ENCODE assay signal across 8 cellular contexts in the genomic region with DNA sequence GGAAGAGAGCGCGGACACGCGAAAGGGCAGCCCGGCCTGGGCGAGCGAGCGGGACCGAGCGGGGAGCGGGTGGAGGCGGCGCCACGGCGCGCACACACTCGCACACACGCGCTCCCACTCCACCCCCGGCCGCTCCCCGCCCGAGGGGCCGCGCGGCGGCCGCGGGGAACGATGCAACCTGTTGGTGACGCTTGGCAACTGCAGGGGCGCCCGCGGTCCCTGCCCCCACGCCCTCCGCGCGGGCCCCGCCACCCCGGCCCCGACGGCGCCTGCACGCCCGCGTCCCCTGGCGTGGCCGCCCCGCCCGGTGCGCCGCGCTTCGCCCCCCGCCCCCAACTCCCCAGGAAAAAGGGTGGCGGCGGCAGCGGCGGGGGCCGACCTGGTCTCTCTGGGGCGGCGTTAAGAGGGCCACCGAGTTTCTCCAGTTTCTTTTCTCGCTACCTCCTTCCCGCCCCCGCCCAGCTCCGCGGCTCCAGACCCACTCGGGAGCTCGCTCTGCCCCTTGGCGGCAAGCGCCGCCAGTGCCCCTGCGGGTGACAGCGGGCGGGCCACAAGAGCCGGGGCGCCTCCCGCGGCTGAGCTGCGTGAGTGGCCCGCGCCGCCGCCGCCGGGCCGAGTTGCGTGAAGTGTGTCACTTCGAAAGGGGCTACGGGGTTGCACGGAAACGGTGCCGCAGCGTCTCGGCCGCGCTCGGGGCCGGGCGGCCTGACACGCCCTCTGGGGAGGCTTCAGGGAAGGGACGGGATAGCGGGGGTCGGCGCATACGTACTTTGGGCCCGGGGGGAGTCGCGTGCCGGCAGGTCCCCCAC. TPM values are rescaled to one million over a fixed set of nuclear protein-coding genes. Genes with fewer than 3 reads are reported as not detected.
DNase-seq lines count a peak whose midpoint lies in the region; ATAC-seq and TF ChIP-seq lines count a peak whose summit lies in the region.

A gene (minus strand): TSS at position 80 of the 809 bp plus-strand sequence. CDS start 2,847 bp downstream, outside the sequence.

- H3K9ac ChIP-seq in HUES48 (ENCODE audit: low read depth, low read length), result peak within 1 kb of the TSS; percentile 12; the same call in 1 of the 2 replicates
- no peak within 1 kb of the TSS for H3K9ac ChIP-seq in neural progenitor cell

- peaks cover 33% of the 10 kb centered on the region for H3K27me3 ChIP-seq in HUES48 (ENCODE audit: control insufficient read depth, insufficient read depth, low read length)
- peaks cover 87% of the 10 kb centered on the region for H3K27me3 ChIP-seq in neural progenitor cell

- H3K4me2 ChIP-seq in neural progenitor cell, result peak within 1 kb of the TSS; percentile 85

- ATAC-seq in GM21367 (IDR thresholded peaks at IDR 0.05; ENCODE audit: unreplicated experiment), result peak; percentile 46

- no peak within 1 kb of the TSS for H3K27ac Mint-ChIP-seq in neural progenitor cell

- H3K27me3 Mint-ChIP-seq in neural progenitor cell (ENCODE audit: insufficient read depth, low read depth), result peaks cover 25% of the 10 kb centered on the region

- peak; percentile 34 for TF ChIP-seq CTCF in fibroblast of villous mesenchyme (IDR thresholded peaks at IDR 0.05; ENCODE audit: insufficient read depth, low read depth, low read length)
- peak; percentile 43 for TF ChIP-seq CTCF in neural progenitor cell (IDR thresholded peaks at IDR 0.05)

- H3K9me3 ChIP-seq in HUES48 (ENCODE audit: control insufficient read depth, insufficient read depth, low read length) (no peaks in the 10 kb centered on the region), neural progenitor cell (ENCODE audit: low read depth) (no peaks in the 10 kb centered on the region)

- peak within 1 kb of the TSS; percentile 92 for H2AFZ ChIP-seq in neural progenitor cell (replicated peaks)

- H3K4me1 ChIP-seq in HUES48 (ENCODE audit: control insufficient read depth, insufficient read depth, low read length) (peaks cover 34% of the 10 kb centered on the region), neural progenitor cell (peaks cover 22% of the 10 kb centered on the region)

- H3K36me3 ChIP-seq in HUES48 (ENCODE audit: control insufficient read depth, insufficient read depth, low read length) (no peaks in the 10 kb centered on the region), neural progenitor cell (no peaks in the 10 kb centered on the region)

- H3K4me3 ChIP-seq in HUES48 (ENCODE audit: low read depth, low read length) (peak within 1 kb of the TSS; percentile 75), fibroblast of villous mesenchyme (ENCODE audit: low read depth, low read length) (peak within 1 kb of the TSS; percentile 94), neural progenitor cell (peak within 1 kb of the TSS; percentile 65)

- peaks cover 4% of the 10 kb centered on the region for H3K9me3 Mint-ChIP-seq in neural progenitor cell

- H3K4me3 Mint-ChIP-seq in neural progenitor cell, result peak within 1 kb of the TSS; percentile 97

- TF ChIP-seq POLR2A in Raji (IDR thresholded peaks at IDR 0.05; ENCODE audit: insufficient read depth, low read depth, low read length), result peak; percentile 68

- no peaks in the 10 kb centered on the region for H3K79me2 ChIP-seq in neural progenitor cell (ENCODE audit: low read depth)

- H3K27ac ChIP-seq in HUES48 (ENCODE audit: low read depth, low read length) (peak within 1 kb of the TSS; percentile 97), neural progenitor cell (no peak within 1 kb of the TSS)

- peaks cover 8% of the 10 kb centered on the region for H4K20me1 ChIP-seq in neural progenitor cell (ENCODE audit: low read depth)

- peaks cover 6% of the 10 kb centered on the region for H3K36me3 Mint-ChIP-seq in neural progenitor cell

- H3F3A ChIP-seq in neural progenitor cell (ENCODE audit: low read depth), result peaks cover 31% of the 10 kb centered on the region

- peaks cover 19% of the 10 kb centered on the region for H3K4me1 Mint-ChIP-seq in neural progenitor cell

- DNase-seq in DMS53 (lab: John Stamatoyannopoulos, UW), result peak; percentile 96
- peak; percentile 95 for DNase-seq in activated effector memory CD4-positive, alpha-beta T cell treated with anti-CD3 and anti-CD28 coated beads, Interleukin-2, amount 50 U/mL, for 16 hours
- peak; percentile 85 for DNase-seq in fibroblast of villous mesenchyme (ENCODE audit: low read depth)
- peak; percentile 71 for DNase-seq in neural progenitor cell (ENCODE audit: low spot score)
- peak; percentile 79 for DNase-seq in stromal cell of bone marrow (ENCODE audit: low read depth)

RNA-seq across cellular contexts. Expression of the gene that starts here (rescaled TPM):
- total RNA-seq in fibroblast of villous mesenchyme, result 44.8 and 55.7 TPM in 2 replicates
- total RNA-seq in neural progenitor cell (ENCODE audit: low replicate concordance), result 0.17 and 0.37 TPM in 2 replicates

Comparison
In these comparisons a context has a peak if more than half of its experiments do, and no peak if none do; other contexts are left out.
1. RNA of the gene that starts here (total RNA-seq): 44.8 to 55.7 TPM in fibroblast of villous mesenchyme; 0.17 to 0.37 TPM in neural progenitor cell; every median in the first group is over 10 times any median in the second.
2. Peak in DNase-seq, H3K4me3 ChIP-seq and H3K4me2 ChIP-seq in neural progenitor cell; RNA of the gene not detected or under 1 TPM.
3. Peak in every context shown above with its lines, with median percentiles within 50 percentile points of each other: DNase-seq and H3K4me3 ChIP-seq.